ENCODE assay signal across 15 cellular contexts in the genomic region with DNA sequence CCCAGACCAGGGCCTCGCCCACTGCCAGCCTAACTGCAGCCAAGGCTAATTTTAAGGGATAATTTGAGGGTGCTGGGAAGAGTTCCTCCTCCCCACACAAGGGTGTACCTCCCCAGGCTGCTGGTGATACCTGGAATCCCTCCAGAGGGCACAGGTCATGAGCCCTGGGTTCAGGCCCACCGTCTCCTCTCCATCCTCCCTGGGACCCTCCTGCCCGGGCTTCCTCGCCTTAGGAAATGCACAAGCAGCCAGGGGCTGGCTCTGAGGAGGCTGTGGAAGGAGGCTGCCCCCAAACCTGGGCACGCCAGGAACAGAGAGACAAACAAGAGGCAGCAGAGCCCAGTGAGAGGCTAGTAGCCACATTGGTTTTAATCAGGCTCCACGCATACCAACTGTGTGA.
"Had no signal": no experiment of that assay in that cellular context is flagged by ENCODE, and none has a peak within 500 bp of the region (broad histone marks: within the 10 kb centered on the region; RNA-seq: fewer than 3 reads in every experiment).

No MANE protein-coding gene starts in this region.

- H3K9me3 Mint-ChIP-seq: effector memory CD8-positive, alpha-beta T cell; naive B cell; stimulated activated memory B cell treated with anti-CD40 and anti-IgM and Interleukin-4, amounts not matched to agents 10 μg/mL and 1 μg/mL and 100 μg/mL, for 72 hours had no signal

- H3K9me3 ChIP-seq: gastrocnemius medialis, heart right ventricle, upper lobe of left lung had no signal

- H3K27me3 ChIP-seq: gastrocnemius medialis, heart right ventricle, upper lobe of left lung had no signal

- H3K27ac Mint-ChIP-seq: stimulated activated memory B cell treated with anti-CD40 and anti-IgM and Interleukin-4, amounts not matched to agents 10 μg/mL and 1 μg/mL and 100 μg/mL, for 72 hours had no signal

- DNase-seq: activated naive CD4-positive, alpha-beta T cell treated with Interleukin-2 at 50 U/mL for 16 hours; activated T-cell treated with anti-CD3 and anti-CD28 coated beads for 4 hours; anterior cingulate cortex; dermis blood vessel endothelial cell; effector memory CD8-positive, alpha-beta T cell; gastrocnemius medialis; heart right ventricle; left cardiac atrium; naive B cell; occipital lobe; stimulated activated CD4-positive, alpha-beta T cell treated with anti-CD3 and anti-CD28 coated beads, Interleukin-2, amount 100 ng/mL, for 48 hours; T-helper 9 cell; upper lobe of left lung had no signal

- ATAC-seq: effector memory CD8-positive, alpha-beta T cell; gastrocnemius medialis; stimulated activated memory B cell treated with anti-CD40 and anti-IgM and Interleukin-4, amounts not matched to agents 10 μg/mL and 1 μg/mL and 100 μg/mL, for 72 hours had no signal

- H3K36me3 ChIP-seq: gastrocnemius medialis, heart right ventricle, upper lobe of left lung had no signal

- H3K27ac ChIP-seq: gastrocnemius medialis had no signal

- H3K4me3 Mint-ChIP-seq: naive B cell; stimulated activated memory B cell treated with anti-CD40 and anti-IgM and Interleukin-4, amounts not matched to agents 10 μg/mL and 1 μg/mL and 100 μg/mL, for 72 hours had no signal

- H3K36me3 Mint-ChIP-seq: naive B cell; stimulated activated memory B cell treated with anti-CD40 and anti-IgM and Interleukin-4, amounts not matched to agents 10 μg/mL and 1 μg/mL and 100 μg/mL, for 72 hours had no signal

- H3K4me3 ChIP-seq: gastrocnemius medialis, heart right ventricle, lung, upper lobe of left lung had no signal
